Comparison of ENCODE assay signal across 11 cellular contexts in the genomic region with DNA sequence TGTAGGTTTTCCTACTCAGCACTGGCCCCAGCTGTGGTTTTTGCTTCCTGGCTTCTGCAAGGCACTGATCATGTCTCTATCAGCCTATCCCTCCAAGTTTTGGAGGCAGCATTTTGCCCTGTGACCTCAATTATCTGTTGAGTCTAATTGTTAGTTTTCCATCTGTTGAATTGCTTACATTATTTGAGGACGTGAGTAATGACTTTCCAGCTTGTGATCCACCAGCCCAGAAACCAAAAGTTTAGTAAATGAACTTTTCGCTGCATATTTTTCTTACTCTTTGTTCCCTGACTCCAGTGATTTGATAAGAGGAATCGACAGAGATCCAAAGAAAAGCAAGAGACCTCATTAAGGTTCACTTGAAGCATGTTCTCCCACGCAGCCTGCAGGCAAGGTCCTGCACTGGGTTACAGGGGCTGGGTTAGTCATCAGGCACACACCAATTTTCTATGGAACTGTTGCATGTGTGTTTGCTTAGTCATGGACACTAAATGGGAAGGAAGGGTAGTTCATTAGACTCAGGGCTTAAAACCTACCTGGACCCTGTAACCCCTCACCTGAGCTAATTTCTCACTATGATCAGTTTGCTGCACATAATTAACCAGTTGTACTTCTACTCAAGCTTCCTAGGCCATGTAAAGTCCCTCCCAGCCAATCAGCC. TPM values are rescaled to one million over a fixed set of nuclear protein-coding genes. Genes with fewer than 3 reads are reported as not detected.
DNase-seq lines count a peak whose midpoint lies in the region; ATAC-seq and TF ChIP-seq lines count a peak whose summit lies in the region.
"Had no signal": no experiment of that assay in that cellular context is flagged by ENCODE, and none has a peak within 500 bp of the region (broad histone marks: within the 10 kb centered on the region; RNA-seq: fewer than 3 reads in every experiment).

No MANE protein-coding gene starts in this region.

- intact Hi-C loops in heart left ventricle (cut with DNase I) (no loop called here), Right ventricle myocardium superior (cut with DNase I) (no loop called here)

- H4K20me1 ChIP-seq in smooth muscle cell (ENCODE audit: low read depth) = no peaks in the 10 kb centered on the region

- H3K9ac ChIP-seq in smooth muscle cell (ENCODE audit: low read depth) = no peak overlapping the region

- H3K4me3 ChIP-seq in heart left ventricle = no peak overlapping the region
- no peak overlapping the region for H3K4me3 ChIP-seq in SJSA1
- no peak overlapping the region for H3K4me3 ChIP-seq in fibroblast of pulmonary artery (replicated peaks; ENCODE audit: low read depth, low read length)
- H3K4me3 ChIP-seq in smooth muscle cell = no peak overlapping the region
- H3K4me3 ChIP-seq: pancreas, upper lobe of left lung had no signal

- no peaks in the 10 kb centered on the region for H3K79me2 ChIP-seq in smooth muscle cell (ENCODE audit: low read depth)

- H3K27ac ChIP-seq in heart left ventricle (peak overlapping the region in 2 of 12 donors; percentile 11 to 25), SJSA1 (0 out of 2 replicates have a peak overlapping the region, but pooled peaks have one; percentile 12), smooth muscle cell (ENCODE audit: low read depth) (peak overlapping the region; percentile 63)
- H3K27ac ChIP-seq: pancreas, upper lobe of left lung had no signal

- TF ChIP-seq CTCF in heart left ventricle (IDR thresholded peaks at IDR 0.05) (no peak), fibroblast of pulmonary artery (IDR thresholded peaks at IDR 0.05; ENCODE audit: low read length, missing control alignments) (no peak), smooth muscle cell (IDR thresholded peaks at IDR 0.05; ENCODE audit: borderline replicate concordance, insufficient read depth, poor library complexity, severe bottlenecking) (no peak)

- H3K4me2 ChIP-seq in smooth muscle cell = peak overlapping the region; percentile 16

- 59 to 75% (median 71%) methylated on average over 4 of the region's 4 CpGs for WGBS in heart left ventricle, 4 donors
- WGBS in smooth muscle cell (ENCODE audit: low lambda C conversion rate) = 57% methylated on average over 4 of the region's 4 CpGs

- no peaks in the 10 kb centered on the region for H3K27me3 ChIP-seq in heart left ventricle
- H3K27me3 ChIP-seq in SJSA1 (replicated peaks) = no peaks in the 10 kb centered on the region
- H3K27me3 ChIP-seq in smooth muscle cell (ENCODE audit: low read depth) = no peaks in the 10 kb centered on the region
- H3K27me3 ChIP-seq: pancreas, upper lobe of left lung had no signal

- peak overlapping the region; percentile 9 for H2AFZ ChIP-seq in smooth muscle cell (ENCODE audit: low read depth)

- H3K9me3 ChIP-seq in heart left ventricle = no peaks in the 10 kb centered on the region
- H3K9me3 ChIP-seq in SJSA1 (replicated peaks) = no peaks in the 10 kb centered on the region
- no peaks in the 10 kb centered on the region for H3K9me3 ChIP-seq in smooth muscle cell (replicated peaks; ENCODE audit: low read depth)
- H3K9me3 ChIP-seq: pancreas, upper lobe of left lung had no signal

- no peaks in the 10 kb centered on the region for H3F3A ChIP-seq in smooth muscle cell (ENCODE audit: low read depth)

- TF ChIP-seq POLR2A in heart left ventricle (IDR thresholded peaks at IDR 0.05) = no peak

- peak in 3 of 4 donors; percentile 28 to 80 (median 56) for ATAC-seq in heart left ventricle
- ATAC-seq in Right ventricle myocardium superior (ENCODE audit: poor library complexity) = no peak
- ATAC-seq in HG03457 (IDR thresholded peaks at IDR 0.05; ENCODE audit: unreplicated experiment) = no peak

- H3K36me3 ChIP-seq in heart left ventricle (no peaks in the 10 kb centered on the region), SJSA1 (no peaks in the 10 kb centered on the region), smooth muscle cell (ENCODE audit: low read depth) (no peaks in the 10 kb centered on the region)
- H3K36me3 ChIP-seq: pancreas, upper lobe of left lung had no signal

- H3K4me1 ChIP-seq in heart left ventricle = peaks cover 0 to 10% (median 0%) of the 10 kb centered on the region in 12 donors
- peaks cover 5% of the 10 kb centered on the region; the same call in 1 of the 2 replicates for H3K4me1 ChIP-seq in SJSA1 (replicated peaks)
- H3K4me1 ChIP-seq in smooth muscle cell (ENCODE audit: low read depth) = peaks cover 7% of the 10 kb centered on the region
- H3K4me1 ChIP-seq: pancreas, upper lobe of left lung had no signal

- DNase-seq in heart left ventricle (peak in 1 of 5 donors; percentile 41), Right ventricle myocardium superior (no peak), SJSA1 (ENCODE audit: low read depth in 1 of 2, low spot score in 2 of 2) (peak in 1 of 2 experiments; percentile 13), fibroblast of pulmonary artery (ENCODE audit: low read depth) (peak; percentile 72), smooth muscle cell (lab: John Stamatoyannopoulos, UW; ENCODE audit: unreplicated experiment) (no peak), HuH-7.5 (ENCODE audit: low spot score) (no peak)
- no peak for DNase-seq in activated effector memory CD4-positive, alpha-beta T cell treated with anti-CD3 and anti-CD28 coated beads, Interleukin-2, amount 50 U/mL, for 16 hours
- DNase-seq: NCI-H1694, pancreas, upper lobe of left lung had no signal

RNA-seq across cellular contexts. Expression of a gene that starts 57.2 kb away (rescaled TPM):
- 1 to 10 TPM; 1.6 to 8.0 (median 4.1) TPM for total RNA-seq in heart left ventricle
- 1 to 10 TPM; 1.2 to 1.8 TPM for polyA plus RNA-seq in heart left ventricle
- 5.1 TPM for total RNA-seq in Right ventricle myocardium superior
- 17.0 and 24.5 TPM in 2 replicates for total RNA-seq in SJSA1 (2014; rRNA removed; shearing (Covaris generic))
- total RNA-seq in smooth muscle cell = 3.2 and 7.2 TPM in 2 replicates
- 2.3 and 3.0 TPM in 2 replicates for polyA plus RNA-seq in smooth muscle cell

Comparison
In these comparisons a context has a peak if more than half of its experiments do, and no peak if none do; other contexts are left out.
1. ATAC-seq: peak in heart left ventricle (3 of 4); none in Right ventricle myocardium superior (single experiment) and HG03457 (single experiment).